Comparison of ENCODE assay signal across 9 cellular contexts in genomic region chr1:63775418-63776127, GRCh38. TPM values are rescaled to one million over a fixed set of nuclear protein-coding genes. Genes with fewer than 3 reads are reported as not detected.
DNase-seq lines count a peak whose midpoint lies in the region; TF ChIP-seq lines count a peak whose summit lies in the region.
"Had no signal": no experiment of that assay in that cellular context is flagged by ENCODE, and none has a peak within 500 bp of the region (broad histone marks: within the 10 kb centered on the region; RNA-seq: fewer than 3 reads in every experiment).

No MANE protein-coding gene starts in this region.

- no peak overlapping the region for H3K9ac ChIP-seq in neuronal stem cell (ENCODE audit: low read depth, low read length, poor library complexity)

- H3K4me2 ChIP-seq in neuronal stem cell (ENCODE audit: insufficient read depth, low read length, poor library complexity, severe bottlenecking), result peak overlapping the region; percentile 85

- no peak overlapping the region for H2BK5ac ChIP-seq in neuronal stem cell (ENCODE audit: low read length)

- no peak overlapping the region for H2BK15ac ChIP-seq in neuronal stem cell (ENCODE audit: low read length)

- H3K9me3 Mint-ChIP-seq in CD4-positive, alpha-beta memory T cell, result peaks cover 0 to 3% (median 0%) of the 10 kb centered on the region in 8 donors

- CTCF ChIA-PET in CD4-positive, alpha-beta memory T cell (lab: Charles Lee; ENCODE audit: partially characterized antibody), result interaction anchor here (1.1 kb wide), 1 partner anchor 14 kb away, joined by 3 read pairs; no protein-coding TSS in a partner anchor
- CTCF ChIA-PET in HEK293T (lab: Yijun Ruan, JAX), result no interaction called here

- H3K9me3 ChIP-seq in CD4-positive, alpha-beta memory T cell (ENCODE audit: control insufficient read depth in 1 of 2, low read length in 2 of 2), result no peaks in the 10 kb centered on the region
- H3K9me3 ChIP-seq in neuronal stem cell (replicated peaks in 1 of 2; ENCODE audit: control insufficient read depth in 2 of 2, insufficient read depth in 1 of 2, low read depth in 1 of 2, low read length in 2 of 2), result no peaks in the 10 kb centered on the region

- H3K36me3 Mint-ChIP-seq in CD4-positive, alpha-beta memory T cell, result no peaks in the 10 kb centered on the region

- H4K8ac ChIP-seq in neuronal stem cell (ENCODE audit: low read depth, low read length), result no peak overlapping the region

- H3K14ac ChIP-seq in neuronal stem cell (ENCODE audit: low read length), result no peak overlapping the region

- H3K27me3 Mint-ChIP-seq in CD4-positive, alpha-beta memory T cell, result peaks cover 41 to 49% of the 10 kb centered on the region in 2 donors

- no peak overlapping the region for H4K91ac ChIP-seq in neuronal stem cell (ENCODE audit: low read depth, low read length, poor library complexity)

- no peak overlapping the region for H3K23ac ChIP-seq in neuronal stem cell (ENCODE audit: low read depth, low read length, poor library complexity)

- no CpG with 5 or more reads among the region's 8 CpGs for WGBS in neuronal stem cell (ENCODE audit: extremely low coverage in 2 of 2, insufficient read length in 2 of 2, insufficient replicate concordance in 1 of 2), 2 donors
- 29 to 38% methylated on average over 8 of the region's 8 CpGs for WGBS in lower leg skin, 2 donors

- no peak overlapping the region for H3K27ac ChIP-seq in CD4-positive, alpha-beta memory T cell (ENCODE audit: low read depth, low read length)
- H3K27ac ChIP-seq in epithelial cell of prostate (no peak overlapping the region), neuronal stem cell (replicated peaks; ENCODE audit: low read length) (peak overlapping the region; percentile 83)

- H2AFZ ChIP-seq in neuronal stem cell (ENCODE audit: low read length), result peak overlapping the region; percentile 99

- no peak for TF ChIP-seq POLR2A in lower leg skin (IDR thresholded peaks at IDR 0.05)

- no peak overlapping the region for H3K4me3 ChIP-seq in CD4-positive, alpha-beta memory T cell (ENCODE audit: low read length in 2 of 2)
- H3K4me3 ChIP-seq in neuronal stem cell (ENCODE audit: low read length in 2 of 2) (peak overlapping the region; percentile 81 to 86), lower leg skin (ENCODE audit: low read depth, poor library complexity, severe bottlenecking) (no peak overlapping the region)

- no peaks in the 10 kb centered on the region for H3K79me1 ChIP-seq in neuronal stem cell (ENCODE audit: low read depth, low read length)

- H3K4ac ChIP-seq in neuronal stem cell (ENCODE audit: low read length), result no peak overlapping the region

- no peak overlapping the region for H2BK12ac ChIP-seq in neuronal stem cell (ENCODE audit: low read length)

- no peaks in the 10 kb centered on the region for H3K36me3 ChIP-seq in CD4-positive, alpha-beta memory T cell (ENCODE audit: insufficient read depth, low read length)
- no peaks in the 10 kb centered on the region for H3K36me3 ChIP-seq in neuronal stem cell (replicated peaks in 1 of 2; ENCODE audit: control insufficient read depth in 2 of 2, insufficient read depth in 2 of 2, low read length in 2 of 2)

- H3K27ac Mint-ChIP-seq in CD4-positive, alpha-beta memory T cell, result no peak overlapping the region

- no peak overlapping the region for H2AK5ac ChIP-seq in neuronal stem cell (ENCODE audit: low read depth, low read length)

- peaks cover 3% of the 10 kb centered on the region for H3K27me3 ChIP-seq in CD4-positive, alpha-beta memory T cell (ENCODE audit: insufficient read depth, low read length)
- peaks cover 0 to 18% (median 0%) of the 10 kb centered on the region in 3 experiments for H3K27me3 ChIP-seq in neuronal stem cell (ENCODE audit: control insufficient read depth in 3 of 3, insufficient read depth in 3 of 3, low read depth in 1 of 3, low read length in 3 of 3)

- no peak for DNase-seq in CD4-positive, alpha-beta memory T cell
- DNase-seq in NCI-H2171 treated with DMSO at 0.1 percent for 48 hours (lab: John Stamatoyannopoulos, UW), result peak; percentile 56
- DNase-seq in epithelial cell of prostate (ENCODE audit: low read depth, low spot score), result peak; percentile 16
- DNase-seq in neuronal stem cell (ENCODE audit: low spot score), result no peak
- DNase-seq in lower leg skin (ENCODE audit: low spot score in 2 of 2), result no peak
- DNase-seq in iPS-NIHi11 (ENCODE audit: low spot score), result no peak
- no peak for DNase-seq in GM19240 (ENCODE audit: insufficient read length, low spot score)
- DNase-seq in HEK293T (ENCODE audit: extremely low spot score), result no peak
- DNase-seq: occipital lobe had no signal

- no peak overlapping the region for H2BK120ac ChIP-seq in neuronal stem cell (ENCODE audit: low read depth, low read length)

- POLR2A ChIA-PET in CD4-positive, alpha-beta memory T cell (lab: Charles Lee; ENCODE audit: partially characterized antibody), result no interaction called here
- POLR2A ChIA-PET in HEK293T (lab: Yijun Ruan, JAX), result no interaction called here

- TF ChIP-seq CTCF in lower leg skin (IDR thresholded peaks at IDR 0.05), result no peak

- intact Hi-C loops in CD4-positive, alpha-beta memory T cell (cut with micrococcal nuclease), result no loop called here
- intact Hi-C loops in lower leg skin (cut with DNase I; ENCODE audit: low total_unique reads), result no loop called here

- H3K4me1 Mint-ChIP-seq in CD4-positive, alpha-beta memory T cell, result peaks cover 10 to 20% (median 16%) of the 10 kb centered on the region in 4 donors

- no peak overlapping the region for H3K18ac ChIP-seq in neuronal stem cell (ENCODE audit: low read length)

- H3K4me1 ChIP-seq in CD4-positive, alpha-beta memory T cell (ENCODE audit: insufficient read depth, low read length), result peaks cover 13% of the 10 kb centered on the region
- H3K4me1 ChIP-seq in neuronal stem cell (ENCODE audit: control insufficient read depth in 2 of 2, insufficient read depth in 1 of 2, low read depth in 1 of 2, low read length in 2 of 2), result peaks cover 10 to 20% of the 10 kb centered on the region in 2 donors

- H3K4me3 Mint-ChIP-seq in CD4-positive, alpha-beta memory T cell, result peak overlapping the region in 6 of 8 donors; percentile 39 to 84 (median 66)

TF ChIP-seq in HEK293T, 16 proteins besides CTCF, POLR2A, EP300 and RAD21:
- TF ChIP-seq TARDBP (IDR thresholded peaks at IDR 0.05), result no peak
- no peak for TF ChIP-seq FOXA1 (IDR thresholded peaks at IDR 0.05)
- no peak for TF ChIP-seq ELF4 (IDR thresholded peaks at IDR 0.05)
- TF ChIP-seq PKNOX1 (IDR thresholded peaks at IDR 0.05), result no peak
- no peak for TF ChIP-seq ZNF384 (IDR thresholded peaks at IDR 0.05)
- no peak for TF ChIP-seq SP1 (IDR thresholded peaks at IDR 0.05)
- no peak for TF ChIP-seq BHLHE40 (IDR thresholded peaks at IDR 0.05; ENCODE audit: borderline replicate concordance)
- no peak for TF ChIP-seq FOXK2 (IDR thresholded peaks at IDR 0.05)
- no peak for TF ChIP-seq NFRKB (IDR thresholded peaks at IDR 0.05)
- TF ChIP-seq LEF1 (IDR thresholded peaks at IDR 0.05; ENCODE audit: borderline replicate concordance), result no peak
- no peak for TF ChIP-seq L3MBTL2 (conservative IDR thresholded peaks at IDR 0.05)
- no peak for TF ChIP-seq CTBP1 (IDR thresholded peaks at IDR 0.05; ENCODE audit: borderline replicate concordance)
- no peak for TF ChIP-seq SUZ12 (IDR thresholded peaks at IDR 0.05)
- TF ChIP-seq HDGF (IDR thresholded peaks at IDR 0.05; ENCODE audit: borderline replicate concordance), result no peak
- no peak for TF ChIP-seq FOXM1 (IDR thresholded peaks at IDR 0.05; ENCODE audit: borderline replicate concordance)
- TF ChIP-seq ARNT (IDR thresholded peaks at IDR 0.05), result no peak

RNA-seq across cellular contexts. Expression of gene ROR1, which starts 1.8 kb away (rescaled TPM):
- total RNA-seq in CD4-positive, alpha-beta memory T cell, result not detected
- polyA plus RNA-seq in CD4-positive, alpha-beta memory T cell, result not detected
- polyA plus RNA-seq in neuronal stem cell (2013, experiment 1 of 2), result 7.0 TPM
- 7.3 TPM for polyA plus RNA-seq in neuronal stem cell (2013, experiment 2 of 2)
- total RNA-seq in lower leg skin, result 10 to 100 TPM; 12.9 to 28.6 (median 22.5) TPM

Comparison
In these comparisons a context has a peak if more than half of its experiments do, and no peak if none do; other contexts are left out.
1. DNase-seq: peak in NCI-H2171 treated with DMSO at 0.1 percent for 48 hours (single experiment) and epithelial cell of prostate (single experiment); none in CD4-positive, alpha-beta memory T cell (0 of 5), neuronal stem cell (single experiment), lower leg skin (0 of 2), iPS-NIHi11 (single experiment), GM19240 (single experiment) and HEK293T (single experiment).
2. H3K4me3 ChIP-seq: peak in neuronal stem cell (2 of 2); none in CD4-positive, alpha-beta memory T cell (0 of 2) and lower leg skin (single experiment).
3. RNA of gene ROR1, which starts 1.8 kb away (total RNA-seq): 12.9 to 28.6 TPM in lower leg skin; not detected in CD4-positive, alpha-beta memory T cell; every median in the first group is over 10 times any median in the second.